Comparison of ENCODE assay signal across 8 cellular contexts in genomic region chr10:17910144-17910789, GRCh38. TPM values are rescaled to one million over a fixed set of nuclear protein-coding genes. Genes with fewer than 3 reads are reported as not detected.
DNase-seq lines count a peak whose midpoint lies in the region; TF ChIP-seq lines count a peak whose summit lies in the region.

No MANE protein-coding gene starts in this region.

- H2AFZ ChIP-seq in trophoblast cell (ENCODE audit: insufficient read depth, low read length, poor library complexity): no peak overlapping the region

- no peak overlapping the region for H3K27ac ChIP-seq in trophoblast cell (ENCODE audit: low read depth, low read length)

- no peaks in the 10 kb centered on the region for H3K79me1 ChIP-seq in trophoblast cell (ENCODE audit: low read length)

- no peak overlapping the region for H4K12ac ChIP-seq in trophoblast cell (ENCODE audit: low read depth, low read length)

- no peaks in the 10 kb centered on the region for H3K9me3 ChIP-seq in trophoblast cell (ENCODE audit: insufficient read depth, low read depth, low read length)

- no peak overlapping the region for H3K4me2 ChIP-seq in trophoblast cell (ENCODE audit: low read length)

- H3K4me3 ChIP-seq in fibroblast of pulmonary artery (replicated peaks; ENCODE audit: low read depth, low read length): no peak overlapping the region
- H3K4me3 ChIP-seq in trophoblast cell (ENCODE audit: low read depth, low read length): no peak overlapping the region

- H3K18ac ChIP-seq in trophoblast cell (ENCODE audit: low read length): no peak overlapping the region

- H3K9ac ChIP-seq in trophoblast cell (ENCODE audit: low read length): no peak overlapping the region

- no peak overlapping the region for H3K14ac ChIP-seq in trophoblast cell (ENCODE audit: low read length)

- no CpG with 5 or more reads among the region's 12 CpGs for WGBS in trophoblast cell (ENCODE audit: extremely low coverage, insufficient coverage, insufficient read length)

- H4K8ac ChIP-seq in trophoblast cell (ENCODE audit: low read depth, low read length): no peak overlapping the region

- TF ChIP-seq CTCF in GM12872 (IDR thresholded peaks at IDR 0.05; ENCODE audit: insufficient read depth, low read depth, low read length): peak; percentile 50; the same call in 2 of the 3 replicates
- peak; percentile 67 for TF ChIP-seq CTCF in fibroblast of pulmonary artery (IDR thresholded peaks at IDR 0.05; ENCODE audit: low read length, missing control alignments)

- DNase-seq in ACHN (peak; percentile 59), HPDE6-E6E7 (ENCODE audit: extremely low spot score) (peak; percentile 2), SK-N-DZ (ENCODE audit: low spot score) (peak; percentile 17), fibroblast of pulmonary artery (ENCODE audit: low read depth) (peak; percentile 68), trophoblast cell (peak; percentile 21 to 70), HuH-7.5 (ENCODE audit: low spot score) (no peak)
- no peak for DNase-seq in stimulated activated CD4-positive, alpha-beta T cell treated with anti-CD3 and anti-CD28 coated beads, Interleukin-4, amount 100 ng/mL, for 1 hour

- no peaks in the 10 kb centered on the region for H3K79me2 ChIP-seq in trophoblast cell (ENCODE audit: control insufficient read depth, insufficient read depth, low read length, poor library complexity)

- no peak overlapping the region for H2BK5ac ChIP-seq in trophoblast cell (ENCODE audit: low read depth, low read length, poor library complexity)

- no peaks in the 10 kb centered on the region for H3K36me3 ChIP-seq in trophoblast cell (ENCODE audit: control insufficient read depth in 1 of 2, insufficient read depth in 2 of 2, low read length in 2 of 2)

- H3K27me3 ChIP-seq in trophoblast cell (ENCODE audit: insufficient read depth, low read length): no peaks in the 10 kb centered on the region

- no peak overlapping the region for H3K4ac ChIP-seq in trophoblast cell (ENCODE audit: low read depth, low read length)

- in situ Hi-C loops in ACHN (cut with HindIII; ENCODE audit: low pct_ligation_motif_present, low pct_unique_long_range_greater_than_20kb, low sequenced_read_pairs): no loop called here

- H3K4me1 ChIP-seq in trophoblast cell (ENCODE audit: control insufficient read depth in 1 of 2, insufficient read depth in 2 of 2, low read length in 2 of 2): no peaks in the 10 kb centered on the region

- H4K91ac ChIP-seq in trophoblast cell (ENCODE audit: low read depth, low read length): no peak overlapping the region

- no peak overlapping the region for H2BK120ac ChIP-seq in trophoblast cell (ENCODE audit: insufficient read depth, low read length, poor library complexity)

- no peak overlapping the region for H2AK5ac ChIP-seq in trophoblast cell (ENCODE audit: low read length)

- H3K23ac ChIP-seq in trophoblast cell (ENCODE audit: low read length): no peak overlapping the region

- H2BK12ac ChIP-seq in trophoblast cell (ENCODE audit: low read length): no peak overlapping the region

RNA-seq across cellular contexts. Expression of gene SLC39A12, which starts 41.5 kb away (rescaled TPM):
- polyA plus RNA-seq in SK-N-DZ (2014; cell fraction: cytosol; rRNA removed): not detected in 2 replicates
- polyA plus RNA-seq in SK-N-DZ (2014; cell fraction: nucleus; rRNA removed): not detected in 2 replicates
- polyA plus RNA-seq in trophoblast cell (2013): 0.04 TPM in 1 of 2 replicates, not detected in the other

Comparison
In these comparisons a context has a peak if more than half of its experiments do, and no peak if none do; other contexts are left out.
1. DNase-seq: peak in ACHN (single experiment), HPDE6-E6E7 (single experiment), SK-N-DZ (single experiment), fibroblast of pulmonary artery (single experiment) and trophoblast cell (2 of 2); none in stimulated activated CD4-positive, alpha-beta T cell treated with anti-CD3 and anti-CD28 coated beads, Interleukin-4, amount 100 ng/mL, for 1 hour (single experiment) and HuH-7.5 (single experiment).